Comparison of ENCODE assay signal across 1 cellular context in genomic region chr13:30898070-30898469, GRCh38.
TF ChIP-seq lines count a peak whose summit lies in the region.

No MANE protein-coding gene starts in this region.

TF ChIP-seq in IMR-90, 13 proteins besides CTCF, POLR2A, EP300 and RAD21:
- TF ChIP-seq ELK1 (IDR thresholded peaks at IDR 0.05; ENCODE audit: borderline replicate concordance, low read depth, low read length) (no peak), RFX5 (IDR thresholded peaks at IDR 0.05; ENCODE audit: low read depth, low read length) (no peak), RCOR1 (IDR thresholded peaks at IDR 0.05; ENCODE audit: insufficient replicate concordance, low read length) (no peak), FOS (IDR thresholded peaks at IDR 0.05; ENCODE audit: low read depth, low read length) (no peak), MAFK (IDR thresholded peaks at IDR 0.05; ENCODE audit: low read depth, low read length) (no peak), MXI1 (IDR thresholded peaks at IDR 0.05; ENCODE audit: borderline replicate concordance, low read depth, low read length) (no peak), MAZ (IDR thresholded peaks at IDR 0.05; ENCODE audit: borderline replicate concordance, low read depth, low read length) (no peak), BHLHE40 (IDR thresholded peaks at IDR 0.05; ENCODE audit: low read depth, low read length) (no peak), NFE2L2 (IDR thresholded peaks at IDR 0.05; ENCODE audit: low read depth, low read length) (no peak), USF2 (IDR thresholded peaks at IDR 0.05; ENCODE audit: low read depth, low read length) (no peak), CEBPB (IDR thresholded peaks at IDR 0.05; ENCODE audit: low read depth, low read length) (no peak), CHD1 (IDR thresholded peaks at IDR 0.05; ENCODE audit: low read depth, low read length) (no peak), SMC3 (IDR thresholded peaks at IDR 0.05; ENCODE audit: low read depth, low read length) (no peak)
